Comparison of ENCODE assay signal across 9 cellular contexts in the genomic region with DNA sequence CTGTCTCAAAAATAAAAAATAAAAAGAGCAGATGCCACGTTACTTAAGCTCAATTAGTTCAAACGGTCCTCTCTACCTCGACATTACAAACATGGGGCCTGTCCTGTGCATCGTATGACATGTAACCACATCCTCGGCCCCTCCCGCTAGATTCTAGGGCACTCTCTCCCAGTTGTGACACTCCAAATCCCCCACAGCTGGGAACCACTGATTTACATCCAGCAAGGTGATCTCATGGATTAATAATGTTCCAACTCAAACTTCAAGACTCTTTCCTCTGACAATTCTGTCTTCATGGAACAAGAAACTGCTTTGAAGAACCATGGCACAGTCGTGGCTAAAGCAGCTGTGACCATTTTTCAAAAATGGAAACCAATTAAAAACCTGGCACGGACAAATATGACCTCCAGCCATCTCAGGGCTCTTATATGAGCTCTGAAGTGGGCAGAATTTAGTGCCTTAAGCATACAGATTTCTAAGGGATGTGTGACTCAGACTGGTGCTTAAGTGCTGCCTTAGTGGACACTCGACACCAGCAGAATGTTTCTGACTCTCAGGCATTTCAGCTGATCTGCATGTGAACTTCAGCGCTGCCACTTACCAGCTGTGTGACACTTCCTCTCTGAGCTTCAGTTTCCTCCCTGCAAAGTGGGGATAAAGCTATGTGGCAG. TPM values are rescaled to one million over a fixed set of nuclear protein-coding genes. Genes with fewer than 3 reads are reported as not detected.
A peak's percentile ranks its signal among the peaks of the same experiment; 100 is the strongest.
DNase-seq lines count a peak whose midpoint lies in the region; ATAC-seq and TF ChIP-seq lines count a peak whose summit lies in the region.
"Had no signal": no experiment of that assay in that cellular context is flagged by ENCODE, and none has a peak within 500 bp of the region (broad histone marks: within the 10 kb centered on the region; RNA-seq: fewer than 3 reads in every experiment).

No MANE protein-coding gene starts in this region.

- H3K4me1 Mint-ChIP-seq in HFFc6 (ENCODE audit: low read depth) = peaks cover 44% of the 10 kb centered on the region

- peaks cover 33% of the 10 kb centered on the region for H3K4me1 ChIP-seq in foreskin keratinocyte
- H3K4me1 ChIP-seq in Karpas-422 (ENCODE audit: low read length) = peaks cover 6% of the 10 kb centered on the region

- H2AFZ ChIP-seq in Karpas-422 (ENCODE audit: low read length) = no peak overlapping the region

- H4K20me1 ChIP-seq in Karpas-422 (ENCODE audit: insufficient read depth, low read depth, low read length) = no peaks in the 10 kb centered on the region

- no peak overlapping the region for H3K27ac ChIP-seq in foreskin keratinocyte
- H3K27ac ChIP-seq in Karpas-422 (ENCODE audit: low read length) = no peak overlapping the region

- DNase-seq in ACHN (peak; percentile 44), HFFc6 (peak; percentile 86), RPMI7951 (ENCODE audit: low read depth) (peak; percentile 97), foreskin keratinocyte (peak in 1 of 2 donors; percentile 78), medulla oblongata (ENCODE audit: extremely low spot score) (no peak), Karpas-422 (no peak)

- no peak overlapping the region for H3K9ac ChIP-seq in Karpas-422 (ENCODE audit: low read length)

- in situ Hi-C loops in ACHN (cut with HindIII; ENCODE audit: low pct_ligation_motif_present, low pct_unique_long_range_greater_than_20kb, low sequenced_read_pairs) = loop anchor here (25.0 kb wide), 1 partner anchor 162 kb away; no protein-coding TSS in a partner anchor

- H3K36me3 Mint-ChIP-seq in HFFc6 (ENCODE audit: low read depth) = no peaks in the 10 kb centered on the region
- H3K36me3 Mint-ChIP-seq: IgD-negative memory B cell had no signal

- no peaks in the 10 kb centered on the region for H3K9me3 Mint-ChIP-seq in HFFc6

- TF ChIP-seq CTCF in HFFc6 (IDR thresholded peaks at IDR 0.05) (no peak), foreskin keratinocyte (conservative IDR thresholded peaks at IDR 0.05) (no peak)

- H3K9me2 ChIP-seq in Karpas-422 (replicated peaks; ENCODE audit: insufficient read depth, low read length) = no peaks in the 10 kb centered on the region

- no peaks in the 10 kb centered on the region for H3K27me3 Mint-ChIP-seq in HFFc6 (ENCODE audit: insufficient read depth)

- H3K4me2 ChIP-seq in Karpas-422 (ENCODE audit: low read depth, low read length, poor library complexity, severe bottlenecking) = no peak overlapping the region

- H3K79me2 ChIP-seq in Karpas-422 (ENCODE audit: low read length) = no peaks in the 10 kb centered on the region

- no peak overlapping the region for H3K4me3 ChIP-seq in Karpas-422 (ENCODE audit: low read length)

- H3K36me3 ChIP-seq in Karpas-422 (ENCODE audit: insufficient read depth, low read length) = no peaks in the 10 kb centered on the region

- ATAC-seq in foreskin keratinocyte (peak; percentile 7), GM18907 (IDR thresholded peaks at IDR 0.05; ENCODE audit: unreplicated experiment) (no peak), GM21381 (IDR thresholded peaks at IDR 0.05; ENCODE audit: unreplicated experiment) (no peak)

- peak overlapping the region; percentile 86 for H3K27ac Mint-ChIP-seq in HFFc6
- H3K27ac Mint-ChIP-seq: IgD-negative memory B cell had no signal

- H3K4me3 Mint-ChIP-seq in HFFc6 = peak overlapping the region; percentile 71
- H3K4me3 Mint-ChIP-seq: IgD-negative memory B cell had no signal

- H3K9me3 ChIP-seq in Karpas-422 (ENCODE audit: low read length) = no peaks in the 10 kb centered on the region

- H3K27me3 ChIP-seq in foreskin keratinocyte (no peaks in the 10 kb centered on the region), Karpas-422 (ENCODE audit: low read length) (no peaks in the 10 kb centered on the region)

RNA-seq across cellular contexts. Expression of a gene that starts 31.7 kb away (rescaled TPM):
- 10 to 100 TPM; 31.2 to 37.4 (median 34.3) TPM for total RNA-seq in HFFc6 (2021; fragmentation: NEBNext Ultra II Directional; extraction: Animal tissue kit (Norgen Biotek cat#: 25700))
- total RNA-seq in RPMI7951 (2014; rRNA removed; shearing (Covaris generic)) = 40.1 and 46.7 TPM in 2 replicates
- 57.2 and 69.3 TPM in 2 replicates for total RNA-seq in foreskin keratinocyte
- polyA plus RNA-seq in foreskin keratinocyte = 20.8 and 21.8 TPM in 2 replicates
- not detected in 2 replicates for total RNA-seq in Karpas-422 (2014; rRNA removed; shearing (Covaris generic); ENCODE audit: low replicate concordance)
- polyA plus RNA-seq: IgD-negative memory B cell had no signal

Comparison
In these comparisons a context has a peak if more than half of its experiments do, and no peak if none do; other contexts are left out.
1. DNase-seq: peak in ACHN (single experiment), HFFc6 (single experiment) and RPMI7951 (single experiment); none in medulla oblongata (single experiment) and Karpas-422 (single experiment).
2. RNA of a gene that starts 31.7 kb away (total RNA-seq): 57.2 to 69.3 TPM in foreskin keratinocyte, 40.1 to 46.7 TPM in RPMI7951 and 31.2 to 37.4 TPM in HFFc6; not detected in Karpas-422; every median in the first group is over 10 times any median in the second.